Comparison of ENCODE assay signal across 2 cellular contexts in the genomic region with DNA sequence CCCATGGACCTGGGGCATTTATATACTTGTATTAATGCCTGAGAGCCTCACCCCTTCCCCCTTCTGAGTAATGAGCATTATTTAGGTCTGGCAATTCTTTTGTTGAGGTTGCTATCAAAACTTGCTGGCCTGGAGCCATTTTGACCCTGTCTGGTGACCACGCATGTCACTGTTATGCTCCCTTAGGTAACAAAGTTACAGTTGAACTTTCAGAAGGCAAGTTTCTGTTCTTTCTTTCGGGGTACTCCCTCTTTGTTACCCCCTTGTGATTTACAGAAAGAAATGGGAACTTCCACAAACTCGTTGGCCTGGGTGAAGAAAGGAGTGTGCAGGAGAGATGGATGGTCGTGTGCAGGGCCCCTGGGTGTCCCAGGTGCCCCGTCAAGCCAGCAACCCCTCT.
TF ChIP-seq lines count a peak whose summit lies in the region.

No MANE protein-coding gene starts in this region.

TF ChIP-seq in GM12878, 131 proteins besides CTCF, POLR2A, EP300 and RAD21 (continued from another document and continues in another):
- TF ChIP-seq, protein P1, sequence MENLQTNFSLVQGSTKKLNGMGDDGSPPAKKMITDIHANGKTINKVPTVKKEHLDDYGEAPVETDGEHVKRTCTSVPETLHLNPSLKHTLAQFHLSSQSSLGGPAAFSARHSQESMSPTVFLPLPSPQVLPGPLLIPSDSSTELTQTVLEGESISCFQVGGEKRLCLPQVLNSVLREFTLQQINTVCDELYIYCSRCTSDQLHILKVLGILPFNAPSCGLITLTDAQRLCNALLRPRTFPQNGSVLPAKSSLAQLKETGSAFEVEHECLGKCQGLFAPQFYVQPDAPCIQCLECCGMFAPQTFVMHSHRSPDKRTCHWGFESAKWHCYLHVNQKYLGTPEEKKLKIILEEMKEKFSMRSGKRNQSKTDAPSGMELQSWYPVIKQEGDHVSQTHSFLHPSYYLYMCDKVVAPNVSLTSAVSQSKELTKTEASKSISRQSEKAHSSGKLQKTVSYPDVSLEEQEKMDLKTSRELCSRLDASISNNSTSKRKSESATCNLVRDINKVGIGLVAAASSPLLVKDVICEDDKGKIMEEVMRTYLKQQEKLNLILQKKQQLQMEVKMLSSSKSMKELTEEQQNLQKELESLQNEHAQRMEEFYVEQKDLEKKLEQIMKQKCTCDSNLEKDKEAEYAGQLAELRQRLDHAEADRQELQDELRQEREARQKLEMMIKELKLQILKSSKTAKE (IDR thresholded peaks at IDR 0.05; ENCODE audit: low read depth, poor library complexity, severe bottlenecking) = no peak
- no peak for TF ChIP-seq KAT2A (conservative IDR thresholded peaks at IDR 0.05; ENCODE audit: control insufficient read depth, low read depth, low read length)
- 0 out of 2 replicates have a peak, but pooled peaks have one; percentile 29 for TF ChIP-seq NBN (IDR thresholded peaks at IDR 0.05)
- peak; percentile 46; the same call in 1 of the 2 replicates for TF ChIP-seq NR2F1 (conservative IDR thresholded peaks at IDR 0.05)
- TF ChIP-seq MYB (IDR thresholded peaks at IDR 0.05; ENCODE audit: borderline replicate concordance, low read depth, low read length) = no peak
- TF ChIP-seq, protein P2, sequence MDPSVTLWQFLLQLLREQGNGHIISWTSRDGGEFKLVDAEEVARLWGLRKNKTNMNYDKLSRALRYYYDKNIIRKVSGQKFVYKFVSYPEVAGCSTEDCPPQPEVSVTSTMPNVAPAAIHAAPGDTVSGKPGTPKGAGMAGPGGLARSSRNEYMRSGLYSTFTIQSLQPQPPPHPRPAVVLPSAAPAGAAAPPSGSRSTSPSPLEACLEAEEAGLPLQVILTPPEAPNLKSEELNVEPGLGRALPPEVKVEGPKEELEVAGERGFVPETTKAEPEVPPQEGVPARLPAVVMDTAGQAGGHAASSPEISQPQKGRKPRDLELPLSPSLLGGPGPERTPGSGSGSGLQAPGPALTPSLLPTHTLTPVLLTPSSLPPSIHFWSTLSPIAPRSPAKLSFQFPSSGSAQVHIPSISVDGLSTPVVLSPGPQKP (IDR thresholded peaks at IDR 0.05; ENCODE audit: low read depth, low read length) = no peak
- TF ChIP-seq, protein P3, sequence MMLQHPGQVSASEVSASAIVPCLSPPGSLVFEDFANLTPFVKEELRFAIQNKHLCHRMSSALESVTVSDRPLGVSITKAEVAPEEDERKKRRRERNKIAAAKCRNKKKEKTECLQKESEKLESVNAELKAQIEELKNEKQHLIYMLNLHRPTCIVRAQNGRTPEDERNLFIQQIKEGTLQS (IDR thresholded peaks at IDR 0.05; ENCODE audit: borderline replicate concordance, extremely low read depth, low read depth, low read length) = no peak
- TF ChIP-seq NRF1 (conservative IDR thresholded peaks at IDR 0.05; ENCODE audit: low read depth, low read length) = no peak
- no peak for TF ChIP-seq TCF3 (IDR thresholded peaks at IDR 0.05; ENCODE audit: borderline replicate concordance, insufficient read depth, low read depth, low read length)
- TF ChIP-seq, protein P4, sequence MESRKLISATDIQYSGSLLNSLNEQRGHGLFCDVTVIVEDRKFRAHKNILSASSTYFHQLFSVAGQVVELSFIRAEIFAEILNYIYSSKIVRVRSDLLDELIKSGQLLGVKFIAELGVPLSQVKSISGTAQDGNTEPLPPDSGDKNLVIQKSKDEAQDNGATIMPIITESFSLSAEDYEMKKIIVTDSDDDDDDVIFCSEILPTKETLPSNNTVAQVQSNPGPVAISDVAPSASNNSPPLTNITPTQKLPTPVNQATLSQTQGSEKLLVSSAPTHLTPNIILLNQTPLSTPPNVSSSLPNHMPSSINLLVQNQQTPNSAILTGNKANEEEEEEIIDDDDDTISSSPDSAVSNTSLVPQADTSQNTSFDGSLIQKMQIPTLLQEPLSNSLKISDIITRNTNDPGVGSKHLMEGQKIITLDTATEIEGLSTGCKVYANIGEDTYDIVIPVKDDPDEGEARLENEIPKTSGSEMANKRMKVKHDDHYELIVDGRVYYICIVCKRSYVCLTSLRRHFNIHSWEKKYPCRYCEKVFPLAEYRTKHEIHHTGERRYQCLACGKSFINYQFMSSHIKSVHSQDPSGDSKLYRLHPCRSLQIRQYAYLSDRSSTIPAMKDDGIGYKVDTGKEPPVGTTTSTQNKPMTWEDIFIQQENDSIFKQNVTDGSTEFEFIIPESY (IDR thresholded peaks at IDR 0.05) = no peak
- TF ChIP-seq SIN3A (IDR thresholded peaks at IDR 0.05; ENCODE audit: low read depth, low read length) = no peak
- TF ChIP-seq MTA3 (IDR thresholded peaks at IDR 0.05; ENCODE audit: borderline replicate concordance, low read length) = no peak
- TF ChIP-seq NR2C1 (IDR thresholded peaks at IDR 0.05) = 0 out of 2 replicates have a peak, but pooled peaks have one; percentile 23
- TF ChIP-seq GATAD2B (conservative IDR thresholded peaks at IDR 0.05; ENCODE audit: low read depth) = no peak
- TF ChIP-seq POU2F2 (IDR thresholded peaks at IDR 0.05; ENCODE audit: borderline replicate concordance, low read depth, low read length) = no peak
- TF ChIP-seq, protein P5, sequence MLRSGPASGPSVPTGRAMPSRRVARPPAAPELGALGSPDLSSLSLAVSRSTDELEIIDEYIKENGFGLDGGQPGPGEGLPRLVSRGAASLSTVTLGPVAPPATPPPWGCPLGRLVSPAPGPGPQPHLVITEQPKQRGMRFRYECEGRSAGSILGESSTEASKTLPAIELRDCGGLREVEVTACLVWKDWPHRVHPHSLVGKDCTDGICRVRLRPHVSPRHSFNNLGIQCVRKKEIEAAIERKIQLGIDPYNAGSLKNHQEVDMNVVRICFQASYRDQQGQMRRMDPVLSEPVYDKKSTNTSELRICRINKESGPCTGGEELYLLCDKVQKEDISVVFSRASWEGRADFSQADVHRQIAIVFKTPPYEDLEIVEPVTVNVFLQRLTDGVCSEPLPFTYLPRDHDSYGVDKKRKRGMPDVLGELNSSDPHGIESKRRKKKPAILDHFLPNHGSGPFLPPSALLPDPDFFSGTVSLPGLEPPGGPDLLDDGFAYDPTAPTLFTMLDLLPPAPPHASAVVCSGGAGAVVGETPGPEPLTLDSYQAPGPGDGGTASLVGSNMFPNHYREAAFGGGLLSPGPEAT (IDR thresholded peaks at IDR 0.05; ENCODE audit: low read depth) = peak; percentile 49; the same call in 1 of the 2 replicates
- TF ChIP-seq EZH2 (IDR thresholded peaks at IDR 0.05; ENCODE audit: borderline replicate concordance, control insufficient read depth, low read depth, low read length) = no peak
- TF ChIP-seq IKZF2 (IDR thresholded peaks at IDR 0.05) = peak in 1 of 2 experiments; percentile 34; a peak in 2 of 4 replicates
- TF ChIP-seq IKZF1 (conservative IDR thresholded peaks at IDR 0.05) = peak; percentile 47; the same call in 1 of the 2 replicates
- no peak for TF ChIP-seq MXI1 (IDR thresholded peaks at IDR 0.05; ENCODE audit: low read depth, low read length)

TF ChIP-seq in SK-N-SH treated with all-trans-retinoic acid at 6 μM for 48 hours, 23 proteins besides CTCF, POLR2A, EP300 and RAD21 (continued from another document):
- TF ChIP-seq, protein P6, sequence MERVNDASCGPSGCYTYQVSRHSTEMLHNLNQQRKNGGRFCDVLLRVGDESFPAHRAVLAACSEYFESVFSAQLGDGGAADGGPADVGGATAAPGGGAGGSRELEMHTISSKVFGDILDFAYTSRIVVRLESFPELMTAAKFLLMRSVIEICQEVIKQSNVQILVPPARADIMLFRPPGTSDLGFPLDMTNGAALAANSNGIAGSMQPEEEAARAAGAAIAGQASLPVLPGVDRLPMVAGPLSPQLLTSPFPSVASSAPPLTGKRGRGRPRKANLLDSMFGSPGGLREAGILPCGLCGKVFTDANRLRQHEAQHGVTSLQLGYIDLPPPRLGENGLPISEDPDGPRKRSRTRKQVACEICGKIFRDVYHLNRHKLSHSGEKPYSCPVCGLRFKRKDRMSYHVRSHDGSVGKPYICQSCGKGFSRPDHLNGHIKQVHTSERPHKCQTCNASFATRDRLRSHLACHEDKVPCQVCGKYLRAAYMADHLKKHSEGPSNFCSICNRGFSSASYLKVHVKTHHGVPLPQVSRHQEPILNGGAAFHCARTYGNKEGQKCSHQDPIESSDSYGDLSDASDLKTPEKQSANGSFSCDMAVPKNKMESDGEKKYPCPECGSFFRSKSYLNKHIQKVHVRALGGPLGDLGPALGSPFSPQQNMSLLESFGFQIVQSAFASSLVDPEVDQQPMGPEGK (CRISPR knock-in tag; IDR thresholded peaks at IDR 0.05; ENCODE audit: borderline replicate concordance) = no peak
- no peak for TF ChIP-seq TCF4 (CRISPR knock-in tag; IDR thresholded peaks at IDR 0.05; ENCODE audit: borderline replicate concordance)
- TF ChIP-seq SNAI2 (CRISPR knock-in tag; IDR thresholded peaks at IDR 0.05) = no peak
- TF ChIP-seq, protein P7, sequence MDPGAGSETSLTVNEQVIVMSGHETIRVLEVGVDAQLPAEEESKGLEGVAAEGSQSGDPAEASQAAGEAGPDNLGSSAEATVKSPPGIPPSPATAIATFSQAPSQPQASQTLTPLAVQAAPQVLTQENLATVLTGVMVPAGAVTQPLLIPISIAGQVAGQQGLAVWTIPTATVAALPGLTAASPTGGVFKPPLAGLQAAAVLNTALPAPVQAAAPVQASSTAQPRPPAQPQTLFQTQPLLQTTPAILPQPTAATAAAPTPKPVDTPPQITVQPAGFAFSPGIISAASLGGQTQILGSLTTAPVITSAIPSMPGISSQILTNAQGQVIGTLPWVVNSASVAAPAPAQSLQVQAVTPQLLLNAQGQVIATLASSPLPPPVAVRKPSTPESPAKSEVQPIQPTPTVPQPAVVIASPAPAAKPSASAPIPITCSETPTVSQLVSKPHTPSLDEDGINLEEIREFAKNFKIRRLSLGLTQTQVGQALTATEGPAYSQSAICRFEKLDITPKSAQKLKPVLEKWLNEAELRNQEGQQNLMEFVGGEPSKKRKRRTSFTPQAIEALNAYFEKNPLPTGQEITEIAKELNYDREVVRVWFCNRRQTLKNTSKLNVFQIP (CRISPR knock-in tag; IDR thresholded peaks at IDR 0.05; ENCODE audit: borderline replicate concordance, low read depth) = no peak
- no peak for TF ChIP-seq GLIS3 (CRISPR knock-in tag; IDR thresholded peaks at IDR 0.05)
- TF ChIP-seq ZFP30 (CRISPR knock-in tag; IDR thresholded peaks at IDR 0.05) = no peak
- no peak for TF ChIP-seq ZNF70 (CRISPR knock-in tag; IDR thresholded peaks at IDR 0.05)
- no peak for TF ChIP-seq ZFP3 (CRISPR knock-in tag; IDR thresholded peaks at IDR 0.05)
- no peak for TF ChIP-seq ZC3H10 (CRISPR knock-in tag; IDR thresholded peaks at IDR 0.05)
